Comparison of ENCODE assay signal across 12 cellular contexts in genomic region chr5:96483878-96484277, GRCh38. TPM values are rescaled to one million over a fixed set of nuclear protein-coding genes. Genes with fewer than 3 reads are reported as not detected.
DNase-seq lines count a peak whose midpoint lies in the region; ATAC-seq and TF ChIP-seq lines count a peak whose summit lies in the region.
"Had no signal": no experiment of that assay in that cellular context is flagged by ENCODE, and none has a peak within 500 bp of the region (broad histone marks: within the 10 kb centered on the region; RNA-seq: fewer than 3 reads in every experiment).

No MANE protein-coding gene starts in this region.

- H3K27me3 ChIP-seq in DND-41 (ENCODE audit: insufficient read depth, low read length, poor library complexity) (peaks cover 8% of the 10 kb centered on the region), right cardiac atrium (ENCODE audit: control insufficient read depth, insufficient read depth) (no peaks in the 10 kb centered on the region), WERI-Rb-1 (ENCODE audit: insufficient read depth, low read depth, severe bottlenecking) (no peaks in the 10 kb centered on the region)
- H3K27me3 ChIP-seq: colonic mucosa had no signal

- CTCF ChIA-PET in activated CD8-positive, alpha-beta T cell treated with anti-CD3 and anti-CD28 coated beads for 36 hours (lab: Charles Lee) = interaction anchor here (0.8 to 2.3 kb wide), 3 partner anchors 11 to 117 kb away, joined by 3 to 7 read pairs (median 6); no protein-coding TSS in a partner anchor

- intact Hi-C loops in activated CD8-positive, alpha-beta T cell treated with anti-CD3 and anti-CD28 coated beads for 36 hours (cut with micrococcal nuclease) = no loop called here
- intact Hi-C loops in right cardiac atrium (cut with DNase I) = no loop called here

- H3K27me3 Mint-ChIP-seq in activated CD8-positive, alpha-beta T cell treated with anti-CD3 and anti-CD28 coated beads for 36 hours = peaks cover 7% of the 10 kb centered on the region

- no peak for TF ChIP-seq CTCF in DND-41 (IDR thresholded peaks at IDR 0.05; ENCODE audit: borderline replicate concordance, extremely low read depth, low read length, poor library complexity, severe bottlenecking)
- no peak for TF ChIP-seq CTCF in activated CD8-positive, alpha-beta T cell treated with anti-CD3 and anti-CD28 coated beads for 36 hours (IDR thresholded peaks at IDR 0.05)
- no peak for TF ChIP-seq CTCF in WERI-Rb-1 (IDR thresholded peaks at IDR 0.05; ENCODE audit: low read depth, low read length)

- H3K9ac ChIP-seq in DND-41 (ENCODE audit: low read depth, low read length) = no peak overlapping the region

- H2AFZ ChIP-seq in DND-41 (ENCODE audit: low read depth, low read length) = no peak overlapping the region

- H3K27ac Mint-ChIP-seq in activated CD8-positive, alpha-beta T cell treated with anti-CD3 and anti-CD28 coated beads for 36 hours = no peak overlapping the region
- H3K27ac Mint-ChIP-seq: activated B cell treated with CpG ODN at 0.5 μM for 24 hours had no signal

- no peak overlapping the region for H3K4me3 Mint-ChIP-seq in activated CD8-positive, alpha-beta T cell treated with anti-CD3 and anti-CD28 coated beads for 36 hours
- H3K4me3 Mint-ChIP-seq: activated B cell treated with CpG ODN at 0.5 μM for 24 hours had no signal

- H3K36me3 ChIP-seq in DND-41 (ENCODE audit: insufficient read depth, low read length) (no peaks in the 10 kb centered on the region), WERI-Rb-1 (no peaks in the 10 kb centered on the region)
- H3K36me3 ChIP-seq: colonic mucosa had no signal

- peak; percentile 42 for DNase-seq in DND-41
- DNase-seq in HT1080 (ENCODE audit: low read depth) = peak; percentile 24
- peak; percentile 28 for DNase-seq in activated CD8-positive, alpha-beta T cell treated with anti-CD3 and anti-CD28 coated beads for 36 hours
- DNase-seq in iris pigment epithelial cell (ENCODE audit: low read depth) = peak; percentile 61
- no peak for DNase-seq in right cardiac atrium
- DNase-seq in WERI-Rb-1 = no peak
- no peak for DNase-seq in D341Med (ENCODE audit: low spot score)
- DNase-seq: activated B cell treated with CpG ODN at 0.5 μM for 24 hours, colonic mucosa, NCI-H2029 treated with DMSO at 0.1 percent for 48 hours had no signal

- no peaks in the 10 kb centered on the region for H3K9me3 Mint-ChIP-seq in activated CD8-positive, alpha-beta T cell treated with anti-CD3 and anti-CD28 coated beads for 36 hours
- H3K9me3 Mint-ChIP-seq: activated B cell treated with CpG ODN at 0.5 μM for 24 hours had no signal

- ATAC-seq in DND-41 (ENCODE audit: insufficient read depth, low read depth) (peak; percentile 78), right cardiac atrium (no peak), HG03457 (IDR thresholded peaks at IDR 0.05; ENCODE audit: unreplicated experiment) (no peak)
- ATAC-seq in activated CD8-positive, alpha-beta T cell treated with anti-CD3 and anti-CD28 coated beads for 36 hours = no peak

- H3K4me1 ChIP-seq in DND-41 (ENCODE audit: insufficient read depth, low read length) (no peaks in the 10 kb centered on the region), right cardiac atrium (ENCODE audit: control insufficient read depth, insufficient read depth, low read length) (no peaks in the 10 kb centered on the region)
- H3K4me1 ChIP-seq: colonic mucosa had no signal

- H4K20me1 ChIP-seq in DND-41 (ENCODE audit: insufficient read depth, low read length) = no peaks in the 10 kb centered on the region

- no peaks in the 10 kb centered on the region for H3K36me3 Mint-ChIP-seq in activated CD8-positive, alpha-beta T cell treated with anti-CD3 and anti-CD28 coated beads for 36 hours (ENCODE audit: low read depth)

- H3K27ac ChIP-seq in DND-41 (ENCODE audit: low read length) = no peak overlapping the region
- no peak overlapping the region for H3K27ac ChIP-seq in right cardiac atrium (ENCODE audit: low read length)
- no peak overlapping the region for H3K27ac ChIP-seq in WERI-Rb-1
- H3K27ac ChIP-seq: colonic mucosa had no signal

- H3K4me1 Mint-ChIP-seq in activated CD8-positive, alpha-beta T cell treated with anti-CD3 and anti-CD28 coated beads for 36 hours (ENCODE audit: low read depth) = no peaks in the 10 kb centered on the region
- H3K4me1 Mint-ChIP-seq: activated B cell treated with CpG ODN at 0.5 μM for 24 hours had no signal

- WGBS in right cardiac atrium = 53% methylated on average over 2 of the region's 2 CpGs

- H3K9me3 ChIP-seq in DND-41 (ENCODE audit: insufficient read depth, low read length, severe bottlenecking) = no peaks in the 10 kb centered on the region
- H3K9me3 ChIP-seq in right cardiac atrium (ENCODE audit: control insufficient read depth, low read length) = no peaks in the 10 kb centered on the region
- H3K9me3 ChIP-seq in WERI-Rb-1 (ENCODE audit: severe bottlenecking) = no peaks in the 10 kb centered on the region
- H3K9me3 ChIP-seq: colonic mucosa had no signal

- H3K4me3 ChIP-seq in DND-41 (ENCODE audit: low read depth in 1 of 2, low read length in 2 of 2) = no peak overlapping the region
- no peak overlapping the region for H3K4me3 ChIP-seq in right cardiac atrium (ENCODE audit: low read length)
- H3K4me3 ChIP-seq in WERI-Rb-1 (ENCODE audit: low read depth, low read length) = no peak overlapping the region
- H3K4me3 ChIP-seq: colonic mucosa had no signal

- no peaks in the 10 kb centered on the region for H3K79me2 ChIP-seq in DND-41 (ENCODE audit: insufficient read depth, low read length)

- POLR2A ChIA-PET in activated CD8-positive, alpha-beta T cell treated with anti-CD3 and anti-CD28 coated beads for 36 hours (lab: Charles Lee) = no interaction called here

- H3K4me2 ChIP-seq in DND-41 (ENCODE audit: insufficient read depth, low read length) = no peak overlapping the region

RNA-seq across cellular contexts. Expression of gene PCSK1, which starts 50.8 kb away (rescaled TPM):
- 0.07 and 0.43 TPM in 2 replicates for total RNA-seq in HT1080 (2014; rRNA removed; shearing (Covaris generic))
- 0.18 and 0.22 TPM in 2 replicates for polyA plus RNA-seq in HT1080 (2015; cell fraction: cytosol; rRNA removed)
- 0.16 and 0.18 TPM in 2 replicates for polyA plus RNA-seq in HT1080 (2015; cell fraction: nucleus; rRNA removed)
- total RNA-seq in activated CD8-positive, alpha-beta T cell treated with anti-CD3 and anti-CD28 coated beads for 36 hours = not detected
- 1 to 10 TPM in 2 of 4 donors, under 1 TPM in 2; 0.34 to 1.6 (median 1.0) TPM for total RNA-seq in right cardiac atrium
- polyA plus RNA-seq in right cardiac atrium = 0.14 TPM
- total RNA-seq: activated B cell treated with CpG ODN at 0.5 μM for 24 hours, mononuclear cell had no signal

Comparison
In these comparisons a context has a peak if more than half of its experiments do, and no peak if none do; other contexts are left out.
1. DNase-seq: peak in DND-41 (single experiment), HT1080 (single experiment), activated CD8-positive, alpha-beta T cell treated with anti-CD3 and anti-CD28 coated beads for 36 hours (single experiment) and iris pigment epithelial cell (single experiment); none in right cardiac atrium (0 of 3), WERI-Rb-1 (single experiment) and D341Med (single experiment).